ENCODE assay signal across 9 cellular contexts in genomic region chr1:186212574-186213224, GRCh38.
DNase-seq lines count a peak whose midpoint lies in the region; ATAC-seq, FAIRE-seq and TF ChIP-seq lines count a peak whose summit lies in the region.
"Had no signal": no experiment of that assay in that cellular context is flagged by ENCODE, and none has a peak within 500 bp of the region (broad histone marks: within the 10 kb centered on the region; RNA-seq: fewer than 3 reads in every experiment).

No MANE protein-coding gene starts in this region.

- H3K27me3 ChIP-seq in Karpas-422 (ENCODE audit: low read length) (no peaks in the 10 kb centered on the region), right lobe of liver (no peaks in the 10 kb centered on the region)

- H3K9ac ChIP-seq in Karpas-422 (ENCODE audit: low read length) = no peak overlapping the region

- H2AFZ ChIP-seq in Karpas-422 (ENCODE audit: low read length) = no peak overlapping the region

- TF ChIP-seq CTCF in 22Rv1 (IDR thresholded peaks at IDR 0.05) (peak; percentile 94), right lobe of liver (IDR thresholded peaks at IDR 0.05) (peak; percentile 77 to 96 (median 86))

- H3K36me3 ChIP-seq in Karpas-422 (ENCODE audit: insufficient read depth, low read length) (no peaks in the 10 kb centered on the region), right lobe of liver (no peaks in the 10 kb centered on the region)

- H3K4me2 ChIP-seq in Karpas-422 (ENCODE audit: low read depth, low read length, poor library complexity, severe bottlenecking) = no peak overlapping the region

- ATAC-seq in right lobe of liver = peak; percentile 97 to 99 (median 98)

- H3K4me1 ChIP-seq in Karpas-422 (ENCODE audit: low read length) (no peaks in the 10 kb centered on the region), right lobe of liver (no peaks in the 10 kb centered on the region)

- DNase-seq in GM04504 (ENCODE audit: low read depth) (peak; percentile 79), H4 (ENCODE audit: low spot score) (peak; percentile 85), Karpas-422 (peak; percentile 80), OCI-M1 (lab: John Stamatoyannopoulos, UW) (peak; percentile 89), dedifferentiated amniotic fluid mesenchymal stem cell (ENCODE audit: extremely low spot score) (peak; percentile 92), right lobe of liver (peak in 1 of 3 donors; percentile 57), urothelium cell line (ENCODE audit: low spot score) (peak; percentile 73)
- DNase-seq: naive B cell had no signal

- no peak overlapping the region for H3K4me3 ChIP-seq in Karpas-422 (ENCODE audit: low read length)
- H3K4me3 ChIP-seq in right lobe of liver = no peak overlapping the region

- no peak for TF ChIP-seq POLR2A in right lobe of liver (IDR thresholded peaks at IDR 0.05)

- 11% methylated on average over 3 of the region's 3 CpGs for WGBS in right lobe of liver (ENCODE audit: insufficient coverage, low coverage, low lambda C conversion rate, missing lambda C conversion rate)

- no peaks in the 10 kb centered on the region for H3K9me3 ChIP-seq in Karpas-422 (ENCODE audit: low read length)
- no peaks in the 10 kb centered on the region for H3K9me3 ChIP-seq in right lobe of liver

- no peaks in the 10 kb centered on the region for H4K20me1 ChIP-seq in Karpas-422 (ENCODE audit: insufficient read depth, low read depth, low read length)

- H3K27ac ChIP-seq in 22Rv1 (no peak overlapping the region), Karpas-422 (ENCODE audit: low read length) (no peak overlapping the region), right lobe of liver (no peak overlapping the region)

- intact Hi-C loops in right lobe of liver (cut with DNase I) = loop anchor here (10.0 kb wide), 1 partner anchor 398 kb away; no protein-coding TSS in a partner anchor

- H3K9me2 ChIP-seq in Karpas-422 (replicated peaks; ENCODE audit: insufficient read depth, low read length) = no peaks in the 10 kb centered on the region

- H3K79me2 ChIP-seq in Karpas-422 (ENCODE audit: low read length) = no peaks in the 10 kb centered on the region

- FAIRE-seq in urothelium cell line (lab: Jason Lieb, UNC) = peak; percentile 48
